Comparison of ENCODE assay signal across 15 cellular contexts in genomic region chr5:124790895-124791732, GRCh38. TPM values are rescaled to one million over a fixed set of nuclear protein-coding genes. Genes with fewer than 3 reads are reported as not detected.
DNase-seq lines count a peak whose midpoint lies in the region; ATAC-seq, FAIRE-seq and TF ChIP-seq lines count a peak whose summit lies in the region.
"Had no signal": no experiment of that assay in that cellular context is flagged by ENCODE, and none has a peak within 500 bp of the region (broad histone marks: within the 10 kb centered on the region; RNA-seq: fewer than 3 reads in every experiment).

No MANE protein-coding gene starts in this region.

- no peak overlapping the region for H3K4me3 ChIP-seq in smooth muscle cell
- H3K4me3 ChIP-seq: gastroesophageal sphincter had no signal

- no peak overlapping the region for H3K4me3 Mint-ChIP-seq in glutamatergic neuron (ENCODE audit: unreplicated experiment)
- H3K4me3 Mint-ChIP-seq: B cell; IgD-negative memory B cell; memory B cell; T-helper 2 cell treated with Interferon-gamma antibody and Interleukin-4, amounts not matched to agents 5 μg/mL and 100 μg/mL, for 36 hours had no signal

- peak; percentile 21 to 31 for DNase-seq in NCI-H524 (lab: John Stamatoyannopoulos, UW)
- DNase-seq in NCI-H524 treated with DMSO at 0.1 percent for 48 hours (lab: John Stamatoyannopoulos, UW): no peak
- DNase-seq in RCC 7860 (ENCODE audit: low spot score): peak; percentile 54
- DNase-seq in foreskin keratinocyte: peak; percentile 72 to 74
- DNase-seq in smooth muscle cell (lab: John Stamatoyannopoulos, UW; ENCODE audit: unreplicated experiment): no peak
- DNase-seq in mucosa of gallbladder (ENCODE audit: low spot score): no peak
- no peak for DNase-seq in effector CD4-positive, alpha-beta T cell
- DNase-seq in glutamatergic neuron: no peak
- DNase-seq: NCI-H774 had no signal

- H3K27ac Mint-ChIP-seq in glutamatergic neuron (ENCODE audit: unreplicated experiment): no peak overlapping the region
- H3K27ac Mint-ChIP-seq: B cell; IgD-negative memory B cell; memory B cell; T-helper 2 cell treated with Interferon-gamma antibody and Interleukin-4, amounts not matched to agents 5 μg/mL and 100 μg/mL, for 36 hours had no signal

- H3K9ac ChIP-seq in smooth muscle cell (ENCODE audit: low read depth): no peak overlapping the region

- no peaks in the 10 kb centered on the region for H4K20me1 ChIP-seq in smooth muscle cell (ENCODE audit: low read depth)

- no peaks in the 10 kb centered on the region for H3K9me3 ChIP-seq in smooth muscle cell (replicated peaks; ENCODE audit: low read depth)
- H3K9me3 ChIP-seq: gastroesophageal sphincter had no signal

- H3K79me2 ChIP-seq in smooth muscle cell (ENCODE audit: low read depth): no peaks in the 10 kb centered on the region

- no peaks in the 10 kb centered on the region for H3K36me3 ChIP-seq in smooth muscle cell (ENCODE audit: low read depth)
- H3K36me3 ChIP-seq: gastroesophageal sphincter had no signal

- WGBS in smooth muscle cell (ENCODE audit: low lambda C conversion rate): 32% methylated on average over 7 of the region's 7 CpGs

- peaks cover 16% of the 10 kb centered on the region for H3K4me1 ChIP-seq in foreskin keratinocyte
- H3K4me1 ChIP-seq in smooth muscle cell (ENCODE audit: low read depth): peaks cover 7% of the 10 kb centered on the region
- H3K4me1 ChIP-seq: gastroesophageal sphincter had no signal

- no peaks in the 10 kb centered on the region for H3K36me3 Mint-ChIP-seq in glutamatergic neuron (ENCODE audit: unreplicated experiment)
- H3K36me3 Mint-ChIP-seq: IgD-negative memory B cell, memory B cell had no signal

- peaks cover 4% of the 10 kb centered on the region for H3F3A ChIP-seq in smooth muscle cell (ENCODE audit: low read depth)

- TF ChIP-seq CTCF in foreskin keratinocyte (conservative IDR thresholded peaks at IDR 0.05) (no peak), smooth muscle cell (IDR thresholded peaks at IDR 0.05; ENCODE audit: borderline replicate concordance, insufficient read depth, poor library complexity, severe bottlenecking) (no peak), glutamatergic neuron (IDR thresholded peaks at IDR 0.05; ENCODE audit: partially characterized antibody, unreplicated experiment) (no peak)

- peak; percentile 82 for ATAC-seq in foreskin keratinocyte
- ATAC-seq: gastroesophageal sphincter had no signal

- no peaks in the 10 kb centered on the region for H3K27me3 Mint-ChIP-seq in glutamatergic neuron (ENCODE audit: unreplicated experiment)
- H3K27me3 Mint-ChIP-seq: B cell, IgD-negative memory B cell, memory B cell had no signal

- H2AFZ ChIP-seq in smooth muscle cell (ENCODE audit: low read depth): no peak overlapping the region

- H3K27me3 ChIP-seq in foreskin keratinocyte: no peaks in the 10 kb centered on the region
- no peaks in the 10 kb centered on the region for H3K27me3 ChIP-seq in smooth muscle cell (ENCODE audit: low read depth)
- H3K27me3 ChIP-seq: gastroesophageal sphincter had no signal

- H3K9me3 Mint-ChIP-seq in glutamatergic neuron (ENCODE audit: unreplicated experiment): peaks cover 2% of the 10 kb centered on the region
- H3K9me3 Mint-ChIP-seq: IgD-negative memory B cell; memory B cell; T-helper 2 cell treated with Interferon-gamma antibody and Interleukin-4, amounts not matched to agents 5 μg/mL and 100 μg/mL, for 36 hours had no signal

- no peak overlapping the region for H3K27ac ChIP-seq in foreskin keratinocyte
- peak overlapping the region; percentile 60 for H3K27ac ChIP-seq in smooth muscle cell (ENCODE audit: low read depth)
- H3K27ac ChIP-seq: gastroesophageal sphincter had no signal

- peak; percentile 42 for FAIRE-seq in RCC 7860 (lab: Jason Lieb, UNC)
- FAIRE-seq: GM12891 had no signal

- peak overlapping the region; percentile 37 for H3K4me2 ChIP-seq in smooth muscle cell

- H3K4me1 Mint-ChIP-seq in glutamatergic neuron (ENCODE audit: low read depth, unreplicated experiment): no peaks in the 10 kb centered on the region

RNA-seq across cellular contexts. Expression of gene ZNF608, which starts 44.7 kb away (rescaled TPM):
- total RNA-seq in foreskin keratinocyte (2.3 and 3.1 TPM in 2 replicates), smooth muscle cell (33.1 and 69.5 TPM in 2 replicates), mucosa of gallbladder (37.1 TPM), glutamatergic neuron (ENCODE audit: unreplicated experiment) (161 TPM)
- polyA plus RNA-seq in foreskin keratinocyte (0.56 and 0.66 TPM in 2 replicates), smooth muscle cell (15.4 and 22.0 TPM in 2 replicates)

Comparison
In these comparisons a context has a peak if more than half of its experiments do, and no peak if none do; other contexts are left out.
1. DNase-seq: peak in NCI-H524 (2 of 2), RCC 7860 (single experiment) and foreskin keratinocyte (2 of 2); none in NCI-H524 treated with DMSO at 0.1 percent for 48 hours (single experiment), smooth muscle cell (single experiment), mucosa of gallbladder (single experiment), effector CD4-positive, alpha-beta T cell (single experiment) and glutamatergic neuron (single experiment).